Comparison of ENCODE assay signal across 11 cellular contexts in genomic region chr19:54518844-54519243, GRCh38. TPM values are rescaled to one million over a fixed set of nuclear protein-coding genes. Genes with fewer than 3 reads are reported as not detected.
A peak's percentile ranks its signal among the peaks of the same experiment; 100 is the strongest.
DNase-seq lines count a peak whose midpoint lies in the region; ATAC-seq and TF ChIP-seq lines count a peak whose summit lies in the region.
"Had no signal": no experiment of that assay in that cellular context is flagged by ENCODE, and none has a peak within 500 bp of the region (broad histone marks: within the 10 kb centered on the region; RNA-seq: fewer than 3 reads in every experiment).

No MANE protein-coding gene starts in this region.

- POLR2A ChIA-PET in Panc1 (lab: Charles Lee): no interaction called here

- CTCF ChIA-PET in Panc1 (lab: Charles Lee): no interaction called here

- no TSS peak for BruUV-seq in Panc1 (replicated peaks; lab: Mats Ljungman, UMichigan)

- no peaks in the 10 kb centered on the region for H3K4me1 ChIP-seq in Panc1 (ENCODE audit: control insufficient read depth, insufficient read depth, low read length)

- no peaks in the 10 kb centered on the region for H3K36me3 ChIP-seq in Panc1 (ENCODE audit: control insufficient read depth, insufficient read depth, low read length)

- H3K4me3 ChIP-seq in Panc1 (ENCODE audit: low read depth in 2 of 2, low read length in 2 of 2): no peak overlapping the region

- DNase-seq in NK-92 treated with Interleukin-12 subunit alpha and Interleukin-12 subunit beta, amount 100 ng/mL, for 24 hours (lab: John Stamatoyannopoulos, UW): peak; percentile 53
- DNase-seq in NK-92 (lab: John Stamatoyannopoulos, UW; ENCODE audit: unreplicated experiment): no peak
- peak; percentile 96 for DNase-seq in Panc1 (ENCODE audit: low read depth, low spot score)
- DNase-seq in glomerular endothelial cell (ENCODE audit: extremely low read depth, low read depth, low spot score): peak; percentile 97
- DNase-seq in GF-D8 (lab: John Stamatoyannopoulos, UW): no peak
- no peak for DNase-seq in activated CD4-positive, CD25-positive, alpha-beta regulatory T cell (lab: John Stamatoyannopoulos, UW)
- DNase-seq: KBM-7 had no signal

- in situ Hi-C loops in Panc1 (cut with HindIII; ENCODE audit: low pct_unique_long_range_greater_than_20kb, low sequenced_read_pairs): no loop called here

- no peak overlapping the region for H3K27ac ChIP-seq in Panc1 (ENCODE audit: low read length)

- intact Hi-C loops in Panc1 (cut with micrococcal nuclease; ENCODE audit: unreplicated experiment): no loop called here

- H3K9me3 ChIP-seq in Panc1 (ENCODE audit: control insufficient read depth, insufficient read depth, low read depth, low read length): no peaks in the 10 kb centered on the region

- peak; percentile 54 for ATAC-seq in GM21737 (IDR thresholded peaks at IDR 0.05; ENCODE audit: unreplicated experiment)
- ATAC-seq in Panc1: peak; percentile 80
- no peak for ATAC-seq in GM21390 (IDR thresholded peaks at IDR 0.05; ENCODE audit: unreplicated experiment)

- TF ChIP-seq CTCF in Panc1 (IDR thresholded peaks at IDR 0.05): no peak

- peaks cover 12% of the 10 kb centered on the region; the same call in 1 of the 2 replicates for H3K27me3 ChIP-seq in Panc1 (ENCODE audit: control insufficient read depth, insufficient read depth, low read length)

RNA-seq across cellular contexts. Expression of gene LAIR2, which starts 16.2 kb away (rescaled TPM):
- total RNA-seq in Panc1 (2021; ENCODE audit: unreplicated experiment) (not detected), glomerular endothelial cell (not detected in 2 replicates)
- polyA plus RNA-seq in Panc1 (2012; ENCODE audit: insufficient read length): not detected
- total RNA-seq: cerebellum, subcutaneous adipose tissue had no signal

RNA-seq across cellular contexts. Expression of gene CDC42EP5, which starts 45.7 kb away (rescaled TPM):
- 7.1 TPM for total RNA-seq in Panc1 (2021; ENCODE audit: unreplicated experiment)
- 15.4 TPM for polyA plus RNA-seq in Panc1 (2012; ENCODE audit: insufficient read length)
- 172 and 177 TPM in 2 replicates for total RNA-seq in glomerular endothelial cell

RNA-seq across cellular contexts. Expression of gene LILRA2, which starts 54.7 kb away (rescaled TPM):
- total RNA-seq in Panc1 (2021; ENCODE audit: unreplicated experiment) (not detected), glomerular endothelial cell (not detected in 2 replicates)
- polyA plus RNA-seq in Panc1 (2012; ENCODE audit: insufficient read length): not detected

RNA-seq across cellular contexts. Expression of gene LENG9, which starts 55.3 kb away (rescaled TPM):
- total RNA-seq in Panc1 (2021; ENCODE audit: unreplicated experiment) (5.1 TPM), glomerular endothelial cell (3.7 and 4.1 TPM in 2 replicates)
- polyA plus RNA-seq in Panc1 (2012; ENCODE audit: insufficient read length): 10.9 TPM

Comparison
In these comparisons a context has a peak if more than half of its experiments do, and no peak if none do; other contexts are left out.
1. DNase-seq: peak in NK-92 treated with Interleukin-12 subunit alpha and Interleukin-12 subunit beta, amount 100 ng/mL, for 24 hours (single experiment), Panc1 (single experiment) and glomerular endothelial cell (single experiment); none in NK-92 (single experiment), GF-D8 (single experiment) and activated CD4-positive, CD25-positive, alpha-beta regulatory T cell (0 of 4).
2. RNA of gene CDC42EP5, which starts 45.7 kb away (total RNA-seq): 172 to 177 TPM in glomerular endothelial cell; 7.1 TPM in Panc1 (single experiment); every median in the first group is over 10 times any median in the second.